In genomic region chr16:25798065-25798464, GRCh38 we compare ENCODE assay signal across 26 cellular contexts.
"Had no signal": no experiment of that assay in that cellular context is flagged by ENCODE, and none has a peak within 500 bp of the region (broad histone marks: within the 10 kb centered on the region; RNA-seq: fewer than 3 reads in every experiment).

No MANE protein-coding gene starts in this region.

- H3K27ac ChIP-seq: stomach, suprapubic skin, testis, thoracic aorta, thyroid gland, tibial artery, tibial nerve, transverse colon, upper lobe of left lung, upper lobe of right lung, uterus, vagina had no signal

- H3K4me3 ChIP-seq: stomach, suprapubic skin, testis, thoracic aorta, thyroid gland, tibial artery, tibial nerve, transverse colon, upper lobe of left lung, upper lobe of right lung, uterus, vagina had no signal

- H3K4me1 ChIP-seq: stomach, suprapubic skin, testis, thyroid gland, tibial artery, tibial nerve, transverse colon, upper lobe of left lung, upper lobe of right lung, uterus, vagina had no signal

- H3K9me3 ChIP-seq: suprapubic skin, testis, thoracic aorta, thyroid gland, tibial artery, transverse colon, upper lobe of left lung, upper lobe of right lung, uterus, vagina had no signal

- H3K36me3 ChIP-seq: stomach, suprapubic skin, thoracic aorta, thyroid gland, tibial artery, tibial nerve, transverse colon, upper lobe of left lung, upper lobe of right lung, uterus, vagina had no signal

- ATAC-seq: stimulated activated effector memory CD8-positive, alpha-beta T cell treated with anti-CD3 and anti-CD28 coated beads, Interleukin-12 subunit alpha, Interleukin-12 subunit beta, amount 100 ng/mL, for 72 hours; stimulated activated memory B cell treated with anti-CD40 and anti-IgM and Interleukin-4, amounts not matched to agents 10 μg/mL and 1 μg/mL and 100 μg/mL, for 72 hours; stimulated activated naive B cell treated with anti-CD40 and anti-IgM and Interleukin-4, amounts not matched to agents 10 μg/mL and 1 μg/mL and 100 μg/mL, for 72 hours; stimulated activated naive CD8-positive, alpha-beta T cell treated with anti-CD3 and anti-CD28 coated beads, Interleukin-15, amount 100 ng/mL, for 72 hours; stimulated activated naive CD8-positive, alpha-beta T cell treated with anti-CD3 and anti-CD28 coated beads, Interleukin-15, Interleukin-2, amounts not matched to agents 100 U/mL and 50 U/mL, for 24 hours; upper lobe of right lung had no signal

- FAIRE-seq: urothelium cell line had no signal

- H3K27me3 ChIP-seq: stomach, suprapubic skin, testis, thyroid gland, tibial artery, tibial nerve, transverse colon, upper lobe of left lung, upper lobe of right lung, uterus, vagina had no signal

- DNase-seq: stimulated activated CD4-positive, alpha-beta T cell treated with anti-CD3 and anti-CD28 coated beads, Interleukin-2, amount 100 ng/mL, for 48 hours; stimulated activated CD4-positive, alpha-beta T cell treated with anti-CD3 and anti-CD28 coated beads, Interleukin-4, amount 100 ng/mL, for 1 hour; stimulated activated CD4-positive, alpha-beta T cell treated with anti-CD3 and anti-CD28 coated beads, Interleukin-4, amount 100 ng/mL, for 4 hours; stimulated activated CD8-positive, alpha-beta memory T cell treated with anti-CD3 and anti-CD28 coated beads, Interleukin-4, amount 100 ng/mL, for 48 hours; stimulated activated naive B cell treated with anti-CD40 and anti-IgM and Interleukin-4, amounts not matched to agents 10 μg/mL and 1 μg/mL and 100 μg/mL, for 72 hours; stimulated activated naive CD4-positive, alpha-beta T cell; stimulated activated naive CD4-positive, alpha-beta T cell treated with Interleukin-2 at 50 U/mL for 16 hours; stimulated activated naive CD8-positive, alpha-beta T cell treated with anti-CD3 and anti-CD28 coated beads, Interleukin-15, amount 100 ng/mL, for 72 hours; stimulated activated naive CD8-positive, alpha-beta T cell treated with anti-CD3 and anti-CD28 coated beads, Interleukin-15, Interleukin-2, amounts not matched to agents 100 U/mL and 50 U/mL, for 24 hours; stomach; substantia nigra; testis; thyroid gland; tibial artery; transverse colon; trophoblast cell; upper lobe of left lung; upper lobe of right lung; uterus had no signal
